26 cellular contexts compared by ENCODE assay signal in genomic region chr7:87495366-87495765, GRCh38. TPM values are rescaled to one million over a fixed set of nuclear protein-coding genes. Genes with fewer than 3 reads are reported as not detected.
"Had no signal": no experiment of that assay in that cellular context is flagged by ENCODE, and none has a peak within 500 bp of the region (broad histone marks: within the 10 kb centered on the region; RNA-seq: fewer than 3 reads in every experiment).

No MANE protein-coding gene starts in this region.

- FAIRE-seq: colon, endometrium, endothelial cell of umbilical vein, frontal cortex had no signal

- H3K36me3 ChIP-seq: colonic mucosa, esophagus muscularis mucosa, esophagus squamous epithelium, gastrocnemius medialis, gastroesophageal sphincter had no signal

- H3K9me3 ChIP-seq: colonic mucosa, esophagus muscularis mucosa, esophagus squamous epithelium, gastrocnemius medialis had no signal

- H3K27ac ChIP-seq: colonic mucosa, coronary artery, dorsolateral prefrontal cortex, epithelial cell of prostate, esophagus muscularis mucosa, esophagus squamous epithelium, foreskin keratinocyte, gastrocnemius medialis, gastroesophageal sphincter had no signal

- DNase-seq: colonic mucosa; cortex of kidney; dermis blood vessel endothelial cell; dorsolateral prefrontal cortex; effector CD4-positive, alpha-beta T cell; effector CD8-positive, alpha-beta T cell; effector memory CD4-positive, alpha-beta T cell; effector memory CD8-positive, alpha-beta T cell; endodermal cell; erythroblast; esophagus squamous epithelium; foreskin fibroblast; foreskin keratinocyte; foreskin melanocyte; gastrocnemius medialis; glutamatergic neuron; head of caudate nucleus had no signal

- H3K4me1 ChIP-seq: colonic mucosa, esophagus muscularis mucosa, esophagus squamous epithelium, foreskin keratinocyte, gastrocnemius medialis, gastroesophageal sphincter had no signal

- H3K27me3 ChIP-seq: colonic mucosa, dorsolateral prefrontal cortex, esophagus muscularis mucosa, esophagus squamous epithelium, foreskin keratinocyte, gastrocnemius medialis, gastroesophageal sphincter had no signal

- H3K4me3 ChIP-seq: colonic mucosa, coronary artery, dorsolateral prefrontal cortex, esophagus muscularis mucosa, esophagus squamous epithelium, gastrocnemius medialis, gastroesophageal sphincter had no signal

- ATAC-seq: effector memory CD8-positive, alpha-beta T cell; esophagus mucosa; foreskin keratinocyte; gastrocnemius medialis; gastroesophageal sphincter had no signal

RNA-seq across cellular contexts. Expression of gene ABCB4, which starts 19.9 kb away (rescaled TPM):
- total RNA-seq: foreskin keratinocyte had no signal
